Comparison of ENCODE assay signal across 15 cellular contexts in genomic region chr11:76772100-76772782, GRCh38. TPM values are rescaled to one million over a fixed set of nuclear protein-coding genes. Genes with fewer than 3 reads are reported as not detected.
DNase-seq lines count a peak whose midpoint lies in the region; ATAC-seq and TF ChIP-seq lines count a peak whose summit lies in the region.
"Had no signal": no experiment of that assay in that cellular context is flagged by ENCODE, and none has a peak within 500 bp of the region (broad histone marks: within the 10 kb centered on the region; RNA-seq: fewer than 3 reads in every experiment).

No MANE protein-coding gene starts in this region.

- ATAC-seq in activated naive CD8-positive, alpha-beta T cell treated with anti-CD3 and anti-CD28 coated beads, Interleukin-2, amount 10 ng/mL, durations not matched to agents 7 days and 5 days (ENCODE audit: low read depth): no peak
- no peak for ATAC-seq in activated naive CD8-positive, alpha-beta T cell treated with anti-CD3 and anti-CD28 coated beads, Interleukin-2, amount 50 U/mL, for 24 hours
- ATAC-seq in omental fat pad (ENCODE audit: low FRiP score) (peak; percentile 23), HG02870 (IDR thresholded peaks at IDR 0.05; ENCODE audit: unreplicated experiment) (no peak), GM18870 (IDR thresholded peaks at IDR 0.05; ENCODE audit: unreplicated experiment) (no peak)
- ATAC-seq: activated T-cell treated with anti-CD3 and anti-CD28 coated beads, Interleukin-2, amount 50 U/mL, for 4 hours had no signal

- POLR2A ChIA-PET in activated naive CD8-positive, alpha-beta T cell treated with anti-CD3 and anti-CD28 coated beads, Interleukin-2, amount 10 ng/mL, durations not matched to agents 7 days and 5 days (lab: Charles Lee): interaction anchor here (1.0 kb wide), 1 partner anchor 9 kb away, joined by 3 read pairs; no protein-coding TSS in a partner anchor

- H3K9me3 Mint-ChIP-seq in activated naive CD8-positive, alpha-beta T cell treated with anti-CD3 and anti-CD28 coated beads, Interleukin-2, amount 10 ng/mL, durations not matched to agents 7 days and 5 days: peaks cover 7% of the 10 kb centered on the region
- peaks cover 15% of the 10 kb centered on the region for H3K9me3 Mint-ChIP-seq in activated naive CD8-positive, alpha-beta T cell treated with anti-CD3 and anti-CD28 coated beads, Interleukin-2, amount 50 U/mL, for 24 hours

- peak overlapping the region; percentile 17 for H3K4me3 Mint-ChIP-seq in activated naive CD8-positive, alpha-beta T cell treated with anti-CD3 and anti-CD28 coated beads, Interleukin-2, amount 10 ng/mL, durations not matched to agents 7 days and 5 days
- H3K4me3 Mint-ChIP-seq in activated naive CD8-positive, alpha-beta T cell treated with anti-CD3 and anti-CD28 coated beads, Interleukin-2, amount 50 U/mL, for 24 hours: no peak overlapping the region
- H3K4me3 Mint-ChIP-seq: activated T-cell treated with anti-CD3 and anti-CD28 coated beads, Interleukin-2, amount 50 U/mL, for 4 hours had no signal

- H3K27ac Mint-ChIP-seq in activated naive CD8-positive, alpha-beta T cell treated with anti-CD3 and anti-CD28 coated beads, Interleukin-2, amount 10 ng/mL, durations not matched to agents 7 days and 5 days: peak overlapping the region; percentile 22
- H3K27ac Mint-ChIP-seq in activated naive CD8-positive, alpha-beta T cell treated with anti-CD3 and anti-CD28 coated beads, Interleukin-2, amount 50 U/mL, for 24 hours: no peak overlapping the region

- no peak for DNase-seq in activated naive CD8-positive, alpha-beta T cell treated with anti-CD3 and anti-CD28 coated beads, Interleukin-2, amount 10 ng/mL, durations not matched to agents 7 days and 5 days
- no peak for DNase-seq in activated naive CD8-positive, alpha-beta T cell treated with anti-CD3 and anti-CD28 coated beads, Interleukin-2, amount 50 U/mL, for 24 hours
- peak; percentile 84 for DNase-seq in fibroblast of villous mesenchyme (ENCODE audit: low read depth)
- no peak for DNase-seq in omental fat pad (ENCODE audit: low spot score)
- no peak for DNase-seq in DMS 273 (lab: John Stamatoyannopoulos, UW; ENCODE audit: unreplicated experiment)
- DNase-seq in NK-92 (lab: John Stamatoyannopoulos, UW; ENCODE audit: unreplicated experiment): no peak
- DNase-seq: ACHN; activated T-cell treated with anti-CD3 and anti-CD28 coated beads, Interleukin-2, amount 50 U/mL, for 4 hours; DMS 273 treated with DMSO at 0.1 percent for 48 hours; midbrain; NCI-H1105; NCI-H524 treated with DMSO at 0.1 percent for 48 hours; SIG-M5 had no signal

- TF ChIP-seq CTCF in fibroblast of villous mesenchyme (IDR thresholded peaks at IDR 0.05; ENCODE audit: insufficient read depth, low read depth, low read length) (no peak), omental fat pad (IDR thresholded peaks at IDR 0.05) (no peak)

- no peak overlapping the region for H3K4me3 ChIP-seq in fibroblast of villous mesenchyme (ENCODE audit: low read depth, low read length)

- H3K27me3 Mint-ChIP-seq in activated naive CD8-positive, alpha-beta T cell treated with anti-CD3 and anti-CD28 coated beads, Interleukin-2, amount 10 ng/mL, durations not matched to agents 7 days and 5 days: peaks cover 9% of the 10 kb centered on the region
- H3K27me3 Mint-ChIP-seq in activated naive CD8-positive, alpha-beta T cell treated with anti-CD3 and anti-CD28 coated beads, Interleukin-2, amount 50 U/mL, for 24 hours: peaks cover 13% of the 10 kb centered on the region

- H3K4me1 Mint-ChIP-seq in activated naive CD8-positive, alpha-beta T cell treated with anti-CD3 and anti-CD28 coated beads, Interleukin-2, amount 10 ng/mL, durations not matched to agents 7 days and 5 days: peaks cover 43% of the 10 kb centered on the region
- peaks cover 19% of the 10 kb centered on the region for H3K4me1 Mint-ChIP-seq in activated naive CD8-positive, alpha-beta T cell treated with anti-CD3 and anti-CD28 coated beads, Interleukin-2, amount 50 U/mL, for 24 hours

- peaks cover 9% of the 10 kb centered on the region for H3K36me3 Mint-ChIP-seq in activated naive CD8-positive, alpha-beta T cell treated with anti-CD3 and anti-CD28 coated beads, Interleukin-2, amount 10 ng/mL, durations not matched to agents 7 days and 5 days
- peaks cover 5% of the 10 kb centered on the region for H3K36me3 Mint-ChIP-seq in activated naive CD8-positive, alpha-beta T cell treated with anti-CD3 and anti-CD28 coated beads, Interleukin-2, amount 50 U/mL, for 24 hours (ENCODE audit: low read depth)

RNA-seq across cellular contexts. Expression of gene TSKU, which starts 10.9 kb away (rescaled TPM):
- total RNA-seq in activated naive CD8-positive, alpha-beta T cell treated with anti-CD3 and anti-CD28 coated beads, Interleukin-2, amount 10 ng/mL, durations not matched to agents 7 days and 5 days: 1 to 10 TPM; 2.4 to 2.8 TPM
- total RNA-seq in fibroblast of villous mesenchyme (18.6 and 20.9 TPM in 2 replicates), omental fat pad (100 to 1,000 TPM; 153 to 281 (median 161) TPM)
